In the genomic region with DNA sequence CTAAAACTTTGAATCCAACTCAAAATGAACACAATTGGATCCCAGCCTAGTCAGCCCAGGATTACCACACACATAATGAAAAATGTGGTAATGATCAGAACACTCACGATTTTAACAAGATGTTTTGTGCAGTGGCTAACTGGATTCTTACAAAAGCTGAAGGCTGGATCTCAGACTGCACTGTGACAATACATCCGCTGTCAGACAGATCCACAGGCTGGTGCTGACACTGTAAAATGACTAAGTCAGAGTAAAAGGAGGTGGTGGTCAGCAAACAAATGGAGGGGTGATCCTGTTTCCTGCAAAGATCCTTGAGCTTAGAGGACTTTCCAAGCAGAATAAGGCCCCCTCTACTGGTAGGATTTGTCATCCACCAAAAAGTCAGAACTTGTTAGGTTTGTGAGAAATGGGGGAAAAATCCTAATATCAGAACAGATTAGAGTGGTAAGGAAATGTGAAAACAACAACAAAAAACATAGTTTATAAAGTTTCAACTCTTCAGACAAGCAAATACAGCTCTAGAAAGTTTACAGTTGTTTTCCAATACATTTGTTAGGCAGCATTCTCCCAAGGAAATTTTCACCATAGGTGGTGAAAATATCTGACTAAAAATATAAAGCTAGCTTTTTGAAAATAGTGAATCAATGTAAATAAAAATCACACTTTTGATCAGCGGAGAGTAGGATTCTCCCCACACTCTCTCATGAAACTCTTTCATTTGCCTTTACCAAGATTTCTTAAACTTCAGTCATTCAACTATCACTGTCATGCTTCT, we compare ENCODE assay signal across 8 cellular contexts.
DNase-seq lines count a peak whose midpoint lies in the region; ATAC-seq and TF ChIP-seq lines count a peak whose summit lies in the region.

No MANE protein-coding gene starts in this region.

- peak; percentile 76 for TF ChIP-seq CTCF in foreskin fibroblast (IDR thresholded peaks at IDR 0.05; ENCODE audit: low read depth, low read length)

- H3K27ac ChIP-seq in effector memory CD4-positive, alpha-beta T cell (ENCODE audit: insufficient read depth, low read length, poor library complexity, severe bottlenecking), result no peak overlapping the region

- in situ Hi-C loops in SK-MEL-5 (cut with HindIII; ENCODE audit: low pct_unique_long_range_greater_than_20kb, low sequenced_read_pairs), result loop anchor here (25.0 kb wide), 1 partner anchor 92 kb away; no protein-coding TSS in a partner anchor

- H3K27me3 ChIP-seq in effector memory CD4-positive, alpha-beta T cell (replicated peaks; ENCODE audit: control insufficient read depth, insufficient read depth, low read length, poor library complexity, severe bottlenecking), result no peaks in the 10 kb centered on the region

- DNase-seq in Daoy (ENCODE audit: low read depth) (peak; percentile 52), HuH-7 (ENCODE audit: low spot score) (peak; percentile 45), SK-MEL-5 (ENCODE audit: low read depth, low spot score) (peak; percentile 78), foreskin fibroblast (peak; percentile 61 to 84), pons (ENCODE audit: low spot score) (peak; percentile 86)
- no peak for DNase-seq in effector memory CD4-positive, alpha-beta T cell

- ATAC-seq in GM18909 (IDR thresholded peaks at IDR 0.05; ENCODE audit: poor library complexity, unreplicated experiment) (no peak), HG03457 (IDR thresholded peaks at IDR 0.05; ENCODE audit: unreplicated experiment) (no peak)

- H3K36me3 ChIP-seq in effector memory CD4-positive, alpha-beta T cell (ENCODE audit: control insufficient read depth, insufficient read depth, low read length), result no peaks in the 10 kb centered on the region

- H3K9me3 ChIP-seq in effector memory CD4-positive, alpha-beta T cell (ENCODE audit: control insufficient read depth, low read length), result no peaks in the 10 kb centered on the region

- H3K4me3 ChIP-seq in foreskin fibroblast (ENCODE audit: low read depth in 1 of 2, low read length in 2 of 2), result peak overlapping the region; percentile 20 to 22
- H3K4me3 ChIP-seq in effector memory CD4-positive, alpha-beta T cell (ENCODE audit: insufficient read depth, low read depth, low read length, poor library complexity, severe bottlenecking), result no peak overlapping the region

- H3K4me1 ChIP-seq in effector memory CD4-positive, alpha-beta T cell (ENCODE audit: control insufficient read depth, insufficient read depth, low read length, poor library complexity, severe bottlenecking), result no peaks in the 10 kb centered on the region

Comparison
In these comparisons a context has a peak if more than half of its experiments do, and no peak if none do; other contexts are left out.
1. DNase-seq: peak in Daoy (single experiment), HuH-7 (single experiment), SK-MEL-5 (single experiment), foreskin fibroblast (2 of 2) and pons (single experiment); none in effector memory CD4-positive, alpha-beta T cell (0 of 3).